29 cellular contexts compared by ENCODE assay signal in the genomic region with DNA sequence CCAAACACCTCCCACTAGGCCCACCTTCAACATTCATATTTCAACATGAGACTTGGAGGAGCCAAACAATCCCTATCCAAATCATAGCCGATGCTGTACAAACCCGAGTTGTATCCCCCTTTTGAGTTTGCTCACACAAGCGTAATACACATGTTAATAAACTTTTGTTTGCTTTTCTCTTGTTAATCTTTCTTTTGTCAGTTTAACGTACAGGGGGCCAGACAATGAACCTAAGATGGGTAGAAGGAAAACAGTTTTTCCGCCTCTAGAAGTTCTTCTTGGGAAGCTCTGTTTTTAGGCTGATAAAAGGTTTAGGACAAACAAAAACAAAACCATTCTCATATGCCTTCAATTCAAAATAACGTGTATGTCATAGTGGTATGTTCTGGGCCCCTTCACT. TPM values are rescaled to one million over a fixed set of nuclear protein-coding genes. Genes with fewer than 3 reads are reported as not detected.
"Had no signal": no experiment of that assay in that cellular context is flagged by ENCODE, and none has a peak within 500 bp of the region (broad histone marks: within the 10 kb centered on the region; RNA-seq: fewer than 3 reads in every experiment).

No MANE protein-coding gene starts in this region.

- H3K36me3 ChIP-seq: brain microvascular endothelial cell, cardiac muscle cell had no signal

- H3K4me3 Mint-ChIP-seq: activated CD4-positive, alpha-beta memory T cell treated with anti-CD3 and anti-CD28 coated beads, Interleukin-2, amount 10 ng/mL, durations not matched to agents 7 days and 5 days; activated CD4-positive, alpha-beta T cell treated with anti-CD3 and anti-CD28 coated beads, Interleukin-2, amount 10 ng/mL, durations not matched to agents 7 days and 5 days; activated naive CD4-positive, alpha-beta T cell treated with anti-CD3 and anti-CD28 coated beads, Interleukin-2, amount 10 ng/mL, durations not matched to agents 7 days and 5 days; activated naive CD8-positive, alpha-beta T cell treated with anti-CD3 and anti-CD28 coated beads for 36 hours; activated T-helper 17 cell treated with anti-CD3 and anti-CD28 coated beads, Interleukin-2, amount 50 U/mL, for 72 hours; T-cell had no signal

- ATAC-seq: activated T-helper 17 cell treated with anti-CD3 and anti-CD28 coated beads, Interleukin-2, amount 50 U/mL, for 72 hours; Panc1; Right ventricle myocardium inferior; T-cell had no signal

- H3K4me3 ChIP-seq: cardiac muscle cell, SK-N-MC had no signal

- DNase-seq: activated CD4-positive, alpha-beta memory T cell treated with anti-CD3 and anti-CD28 coated beads, Interleukin-2, amount 10 ng/mL, durations not matched to agents 7 days and 5 days; activated CD4-positive, alpha-beta T cell treated with anti-CD3 and anti-CD28 coated beads, Interleukin-2, amount 10 ng/mL, durations not matched to agents 7 days and 5 days; activated CD4-positive, CD25-positive, alpha-beta regulatory T cell; activated gamma-delta T cell treated with Interleukin-2 at 50 U/mL for 16 hours; activated naive CD4-positive, alpha-beta T cell treated with anti-CD3 and anti-CD28 coated beads, Interleukin-2, amount 10 ng/mL, durations not matched to agents 7 days and 5 days; activated naive CD8-positive, alpha-beta T cell treated with anti-CD3 and anti-CD28 coated beads for 36 hours; activated T-cell treated with anti-CD3 and anti-CD28 coated beads for 4 hours; activated T-cell treated with anti-CD3 and anti-CD28 coated beads, Interleukin-2, amount 50 U/mL, for 48 hours; brain microvascular endothelial cell; KG1; NCI-H1048; NCI-H1436; NCI-H2029 treated with DMSO at 0.1 percent for 48 hours; NCI-H345; NCI-H510A; NK-92 treated with Interleukin-12 subunit alpha and Interleukin-12 subunit beta, amount 100 ng/mL, for 24 hours; OCI-M1; RPMI8226; T-cell; T-helper 2 cell had no signal

- H3K9me3 Mint-ChIP-seq: activated CD4-positive, alpha-beta memory T cell treated with anti-CD3 and anti-CD28 coated beads, Interleukin-2, amount 10 ng/mL, durations not matched to agents 7 days and 5 days; activated naive CD4-positive, alpha-beta T cell treated with anti-CD3 and anti-CD28 coated beads, Interleukin-2, amount 10 ng/mL, durations not matched to agents 7 days and 5 days; activated T-helper 17 cell treated with anti-CD3 and anti-CD28 coated beads, Interleukin-2, amount 50 U/mL, for 72 hours had no signal

- H3K4me1 Mint-ChIP-seq: activated CD4-positive, alpha-beta memory T cell treated with anti-CD3 and anti-CD28 coated beads, Interleukin-2, amount 10 ng/mL, durations not matched to agents 7 days and 5 days; activated CD4-positive, alpha-beta T cell treated with anti-CD3 and anti-CD28 coated beads, Interleukin-2, amount 10 ng/mL, durations not matched to agents 7 days and 5 days; activated naive CD4-positive, alpha-beta T cell treated with anti-CD3 and anti-CD28 coated beads, Interleukin-2, amount 10 ng/mL, durations not matched to agents 7 days and 5 days; activated naive CD8-positive, alpha-beta T cell treated with anti-CD3 and anti-CD28 coated beads for 36 hours; activated T-helper 17 cell treated with anti-CD3 and anti-CD28 coated beads, Interleukin-2, amount 50 U/mL, for 72 hours; T-cell had no signal

- H3K36me3 Mint-ChIP-seq: activated naive CD4-positive, alpha-beta T cell treated with anti-CD3 and anti-CD28 coated beads, Interleukin-2, amount 10 ng/mL, durations not matched to agents 7 days and 5 days; activated naive CD8-positive, alpha-beta T cell treated with anti-CD3 and anti-CD28 coated beads for 36 hours; T-cell had no signal

- H3K27me3 ChIP-seq: cardiac muscle cell had no signal

- H3K27ac Mint-ChIP-seq: activated CD4-positive, alpha-beta memory T cell treated with anti-CD3 and anti-CD28 coated beads, Interleukin-2, amount 10 ng/mL, durations not matched to agents 7 days and 5 days; activated CD4-positive, alpha-beta T cell treated with anti-CD3 and anti-CD28 coated beads, Interleukin-2, amount 10 ng/mL, durations not matched to agents 7 days and 5 days; activated naive CD4-positive, alpha-beta T cell treated with anti-CD3 and anti-CD28 coated beads, Interleukin-2, amount 10 ng/mL, durations not matched to agents 7 days and 5 days; activated naive CD8-positive, alpha-beta T cell treated with anti-CD3 and anti-CD28 coated beads for 36 hours; activated T-helper 17 cell treated with anti-CD3 and anti-CD28 coated beads, Interleukin-2, amount 50 U/mL, for 72 hours; T-cell had no signal

- H3K27ac ChIP-seq: brain microvascular endothelial cell, cardiac muscle cell, SK-N-MC, VCaP had no signal

RNA-seq across cellular contexts. Expression of gene TMEM37, which starts 9.1 kb away (rescaled TPM):
- total RNA-seq: activated CD4-positive, alpha-beta memory T cell treated with anti-CD3 and anti-CD28 coated beads, Interleukin-2, amount 10 ng/mL, durations not matched to agents 7 days and 5 days; activated CD4-positive, alpha-beta T cell treated with anti-CD3 and anti-CD28 coated beads, Interleukin-2, amount 10 ng/mL, durations not matched to agents 7 days and 5 days; activated CD8-positive, alpha-beta memory T cell treated with anti-CD3 and anti-CD28 coated beads for 36 hours; activated naive CD8-positive, alpha-beta T cell treated with anti-CD3 and anti-CD28 coated beads for 36 hours; activated T-helper 17 cell treated with anti-CD3 and anti-CD28 coated beads, Interleukin-2, amount 50 U/mL, for 72 hours; LHCN-M2; M059J had no signal
